In genomic region chr10:103969436-103969835, GRCh38 we compare ENCODE assay signal across 8 cellular contexts. TPM values are rescaled to one million over a fixed set of nuclear protein-coding genes. Genes with fewer than 3 reads are reported as not detected.
DNase-seq lines count a peak whose midpoint lies in the region; ATAC-seq and TF ChIP-seq lines count a peak whose summit lies in the region.

No MANE protein-coding gene starts in this region.

- H3K36me3 ChIP-seq in SJSA1: peaks cover 14% of the 10 kb centered on the region
- no peaks in the 10 kb centered on the region for H3K36me3 ChIP-seq in gastrocnemius medialis

- in situ Hi-C loops in gastrocnemius medialis (cut with MboI; ENCODE audit: low sequenced_read_pairs in 4 of 4): loop anchor here in 1 of 4 donors (10.0 kb wide), 1 partner anchor 155 kb away; the partner anchor contains the start of gene SFR1

- no peak for DNase-seq in SJSA1 (ENCODE audit: low read depth in 1 of 2, low spot score in 2 of 2)
- no peak for DNase-seq in fibroblast of mammary gland (ENCODE audit: low read depth)
- DNase-seq in gastrocnemius medialis: no peak
- DNase-seq in cerebellar nuclear complex (lab: John Stamatoyannopoulos, UW): no peak
- DNase-seq in NCI-H524 (lab: John Stamatoyannopoulos, UW): no peak
- DNase-seq in activated CD8-positive, alpha-beta memory T cell treated with anti-CD3 and anti-CD28 coated beads, Interleukin-2, amount 50 U/mL, for 48 hours: no peak

- H3K4me3 ChIP-seq in GM12875 (ENCODE audit: low read depth, low read length) (peak overlapping the region; percentile 38), SJSA1 (peak overlapping the region; percentile 8), fibroblast of mammary gland (ENCODE audit: control insufficient read depth, low read depth, low read length) (peak overlapping the region; percentile 95), gastrocnemius medialis (peak overlapping the region; percentile 71 to 97 (median 82))

- TF ChIP-seq CTCF in GM12875 (IDR thresholded peaks at IDR 0.05; ENCODE audit: borderline replicate concordance, insufficient read depth, low read depth, low read length) (no peak), fibroblast of mammary gland (conservative IDR thresholded peaks at IDR 0.05; ENCODE audit: control insufficient read depth, insufficient read depth, low read depth, low read length) (no peak), gastrocnemius medialis (IDR thresholded peaks at IDR 0.05 in 4 of 5, conservative IDR thresholded peaks at IDR 0.05 in 1 of 5) (no peak)

- ATAC-seq in gastrocnemius medialis (no peak), GM18907 (IDR thresholded peaks at IDR 0.05; ENCODE audit: unreplicated experiment) (no peak)

- H3K9me3 ChIP-seq in SJSA1 (replicated peaks) (peaks cover 3% of the 10 kb centered on the region; the same call in 1 of the 2 replicates), gastrocnemius medialis (no peaks in the 10 kb centered on the region)

- TF ChIP-seq POLR2A in gastrocnemius medialis (IDR thresholded peaks at IDR 0.05): no peak

- peaks cover 21% of the 10 kb centered on the region for H3K4me1 ChIP-seq in SJSA1 (replicated peaks)
- H3K4me1 ChIP-seq in gastrocnemius medialis: peaks cover 37 to 44% of the 10 kb centered on the region in 2 donors

- H3K27me3 ChIP-seq in SJSA1 (replicated peaks) (no peaks in the 10 kb centered on the region), gastrocnemius medialis (no peaks in the 10 kb centered on the region)

- H3K27ac ChIP-seq in SJSA1 (no peak overlapping the region), gastrocnemius medialis (peak overlapping the region; percentile 25 to 99 (median 54))

- intact Hi-C loops in gastrocnemius medialis (cut with DNase I; ENCODE audit: low total_unique reads): loop anchor here (10.0 kb wide), 1 partner anchor 285 kb away; the partner anchor contains the start of gene GSTO1

RNA-seq across cellular contexts. Expression of gene SLK, which starts 2.5 kb away (rescaled TPM):
- 35.5 and 47.6 TPM in 2 replicates for total RNA-seq in SJSA1 (2014; rRNA removed; shearing (Covaris generic))
- total RNA-seq in gastrocnemius medialis: 10 to 100 TPM; 43.3 to 53.3 (median 49.8) TPM

RNA-seq across cellular contexts. Expression of gene STN1, which starts 51.5 kb away (rescaled TPM):
- total RNA-seq in SJSA1 (2014; rRNA removed; shearing (Covaris generic)): 26.9 and 27.4 TPM in 2 replicates
- total RNA-seq in gastrocnemius medialis: 10 to 100 TPM; 15.1 to 24.7 (median 20.5) TPM

Comparison
In these comparisons a context has a peak if more than half of its experiments do, and no peak if none do; other contexts are left out.
1. H3K4me3 ChIP-seq: peak in every context shown above with its lines; median percentile 95 in fibroblast of mammary gland; 82 in gastrocnemius medialis; 38 in GM12875; 8 in SJSA1.